In the genomic region with DNA sequence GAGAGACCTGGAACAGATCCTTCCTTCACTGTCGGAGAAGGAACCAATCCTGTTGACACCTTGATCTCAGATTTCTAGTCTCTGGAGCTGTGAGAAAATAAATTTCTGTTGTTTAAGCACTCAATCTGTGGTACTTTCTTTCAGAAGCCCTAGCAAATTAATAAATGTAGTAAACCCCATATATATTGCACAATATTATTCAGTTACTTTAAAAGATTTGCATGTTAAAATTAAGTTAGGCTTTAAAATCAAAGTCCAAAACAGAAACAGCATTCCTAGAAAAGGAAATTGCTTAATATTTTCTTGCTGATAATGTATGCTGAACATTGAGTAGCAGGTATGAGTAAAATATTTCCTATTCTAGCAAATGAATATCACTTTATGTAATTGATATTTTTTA, we compare ENCODE assay signal across 24 cellular contexts.
"Had no signal": no experiment of that assay in that cellular context is flagged by ENCODE, and none has a peak within 500 bp of the region (broad histone marks: within the 10 kb centered on the region; RNA-seq: fewer than 3 reads in every experiment).

No MANE protein-coding gene starts in this region.

- ATAC-seq: naive thymus-derived CD4-positive, alpha-beta T cell; natural killer cell; pancreas; psoas muscle; right cardiac atrium; sciatic nerve; stimulated activated effector memory CD8-positive, alpha-beta T cell treated with anti-CD3 and anti-CD28 coated beads, Interleukin-12 subunit alpha, Interleukin-12 subunit beta, amount 100 ng/mL, for 72 hours; stimulated activated naive B cell treated with anti-CD40 and anti-IgM and Interleukin-4, amounts not matched to agents 10 μg/mL and 1 μg/mL and 100 μg/mL, for 72 hours had no signal

- FAIRE-seq: pancreas, urothelium cell line had no signal

- H3K9me3 ChIP-seq: pancreas, psoas muscle, stomach, thoracic aorta, thyroid gland, tibial nerve, upper lobe of left lung, vagina had no signal

- H3K4me3 ChIP-seq: neural progenitor cell, pancreas, psoas muscle, skin epidermis, stomach, thoracic aorta, thyroid gland, tibial nerve, upper lobe of left lung, vagina had no signal

- H3K36me3 ChIP-seq: neural progenitor cell, pancreas, stomach, thoracic aorta, thyroid gland, tibial nerve, upper lobe of left lung, vagina had no signal

- H3K27me3 ChIP-seq: neural progenitor cell, pancreas, stomach, thyroid gland, tibial nerve, upper lobe of left lung, vagina had no signal

- H3K4me2 ChIP-seq: neural progenitor cell had no signal

- H3K4me1 ChIP-seq: neural progenitor cell, pancreas, psoas muscle, stomach, thyroid gland, tibial nerve, upper lobe of left lung, vagina had no signal

- H3K27ac ChIP-seq: neural progenitor cell, pancreas, psoas muscle, skin epidermis, stomach, thoracic aorta, thyroid gland, tibial nerve, upper lobe of left lung, vagina had no signal

- H3K9ac ChIP-seq: neural progenitor cell had no signal

- H2AFZ ChIP-seq: neural progenitor cell had no signal

- DNase-seq: naive thymus-derived CD4-positive, alpha-beta T cell; natural killer cell; pancreas; posterior cingulate gyrus; psoas muscle; right cardiac atrium; stimulated activated CD4-positive, alpha-beta T cell treated with anti-CD3 and anti-CD28 coated beads, Interleukin-15, amount 100 ng/mL, for 24 hours; stimulated activated CD4-positive, alpha-beta T cell treated with anti-CD3 and anti-CD28 coated beads, Interleukin-2, amount 100 ng/mL, for 24 hours; stimulated activated CD4-positive, alpha-beta T cell treated with anti-CD3 and anti-CD28 coated beads, Interleukin-2, amount 100 ng/mL, for 48 hours; stimulated activated CD4-positive, alpha-beta T cell treated with anti-CD3 and anti-CD28 coated beads, Interleukin-4, amount 100 ng/mL, for 24 hours; stimulated activated naive B cell treated with anti-CD40 and anti-IgM and Interleukin-4, amounts not matched to agents 10 μg/mL and 1 μg/mL and 100 μg/mL, for 72 hours; stimulated activated naive CD4-positive, alpha-beta T cell treated with Interleukin-2 at 50 U/mL for 16 hours; stomach; thyroid gland; trophoblast cell; upper lobe of left lung had no signal
